ENCODE assay signal across 13 cellular contexts in genomic region chr15:55194246-55194645, GRCh38. TPM values are rescaled to one million over a fixed set of nuclear protein-coding genes. Genes with fewer than 3 reads are reported as not detected.
A peak's percentile ranks its signal among the peaks of the same experiment; 100 is the strongest.
DNase-seq lines count a peak whose midpoint lies in the region; ATAC-seq, FAIRE-seq and TF ChIP-seq lines count a peak whose summit lies in the region.
"Had no signal": no experiment of that assay in that cellular context is flagged by ENCODE, and none has a peak within 500 bp of the region (broad histone marks: within the 10 kb centered on the region; RNA-seq: fewer than 3 reads in every experiment).

No MANE protein-coding gene starts in this region.

- H3K36me3 ChIP-seq in BLaER1 (peaks cover 40% of the 10 kb centered on the region), HAP-1 (replicated peaks) (peaks cover 51% of the 10 kb centered on the region), OCI-LY7 (ENCODE audit: insufficient read depth, low read length) (peaks cover 70% of the 10 kb centered on the region)

- H3K4me3 ChIP-seq in BLaER1 (0 out of 2 replicates have a peak overlapping the region, but pooled peaks have one; percentile 82), HAP-1 (peak overlapping the region; percentile 9), OCI-LY7 (ENCODE audit: low read depth, low read length, poor library complexity, severe bottlenecking) (peak overlapping the region; percentile 98)
- H3K4me3 ChIP-seq: mucosa of descending colon had no signal

- H3K9me2 ChIP-seq in OCI-LY7 (ENCODE audit: insufficient read depth, low read length): no peaks in the 10 kb centered on the region

- ATAC-seq in HG03342 (IDR thresholded peaks at IDR 0.05; ENCODE audit: unreplicated experiment): no peak
- ATAC-seq: mucosa of descending colon had no signal

- H4K20me1 ChIP-seq in BLaER1 (peaks cover 67% of the 10 kb centered on the region), OCI-LY7 (ENCODE audit: insufficient read depth, low read length) (peaks cover 45% of the 10 kb centered on the region)

- TF ChIP-seq CTCF in OCI-LY7 (conservative IDR thresholded peaks at IDR 0.05; ENCODE audit: low read length): no peak

- H3K4me2 ChIP-seq in BLaER1 (peak overlapping the region; percentile 83), OCI-LY7 (ENCODE audit: low read length) (peak overlapping the region; percentile 96)

- H3K27ac ChIP-seq in BLaER1 (no peak overlapping the region), OCI-LY7 (ENCODE audit: low read depth, low read length, poor library complexity, severe bottlenecking) (no peak overlapping the region), caudate nucleus (ENCODE audit: low read depth, low read length) (no peak overlapping the region)
- H3K27ac ChIP-seq: C4-2B had no signal

- H3K27me3 ChIP-seq in BLaER1: no peaks in the 10 kb centered on the region
- H3K27me3 ChIP-seq in HAP-1 (ENCODE audit: low read depth): no peaks in the 10 kb centered on the region

- H3K9ac ChIP-seq in BLaER1: no peak overlapping the region

- in situ Hi-C loops in HAP-1 (cut with MboI; ENCODE audit: low sequenced_read_pairs): no loop called here

- BruUV-seq in OCI-LY7 (replicated peaks; lab: Mats Ljungman, UMichigan): no TSS peak

- intact Hi-C loops in OCI-LY7 (cut with micrococcal nuclease; ENCODE audit: unreplicated experiment): no loop called here

- peaks cover 7% of the 10 kb centered on the region for H3K9me3 ChIP-seq in BLaER1
- H3K9me3 ChIP-seq in HAP-1: peaks cover under 1% of the 10 kb centered on the region; the same call in 1 of the 2 replicates
- H3K9me3 ChIP-seq in OCI-LY7 (ENCODE audit: low read length): peaks cover 13% of the 10 kb centered on the region; the same call in 1 of the 2 replicates
- H3K9me3 ChIP-seq: mucosa of descending colon had no signal

- H3K79me2 ChIP-seq in OCI-LY7 (ENCODE audit: insufficient read depth, low read depth, low read length): peaks cover 73% of the 10 kb centered on the region

- DNase-seq in HAP-1 (ENCODE audit: low spot score in 2 of 2): no peak
- no peak for DNase-seq in OCI-LY7 (ENCODE audit: low spot score)
- peak; percentile 16 for DNase-seq in fibroblast of peridontal ligament (ENCODE audit: extremely low read depth)
- no peak for DNase-seq in caudate nucleus (lab: John Stamatoyannopoulos, UW)
- no peak for DNase-seq in NCI-H748 (lab: John Stamatoyannopoulos, UW; ENCODE audit: unreplicated experiment)
- DNase-seq in RCC 7860 (ENCODE audit: low spot score): no peak
- DNase-seq: activated CD4-positive, alpha-beta T cell treated with anti-CD3 and anti-CD28 coated beads for 48 hours; activated gamma-delta T cell treated with Interleukin-2 at 50 U/mL for 16 hours; mucosa of descending colon; NCI-H510A had no signal

- no peak overlapping the region for H2AFZ ChIP-seq in OCI-LY7 (ENCODE audit: low read length)

- no peak for FAIRE-seq in RCC 7860 (lab: Jason Lieb, UNC)

- peaks cover 37% of the 10 kb centered on the region for H3K4me1 ChIP-seq in BLaER1
- H3K4me1 ChIP-seq in HAP-1: peaks cover 19% of the 10 kb centered on the region
- H3K4me1 ChIP-seq in OCI-LY7 (ENCODE audit: insufficient read depth, low read length, poor library complexity, severe bottlenecking): peaks cover 33% of the 10 kb centered on the region

- POLR2A ChIA-PET in OCI-LY7 (lab: Charles Lee): interaction anchor here (1.4 kb wide), 1 partner anchor 208 kb away, joined by 3 read pairs; no protein-coding TSS in a partner anchor

- CTCF ChIA-PET in OCI-LY7 (lab: Charles Lee; ENCODE audit: unreplicated experiment): no interaction called here

RNA-seq across cellular contexts. Expression of gene RSL24D1, which starts 2.5 kb away (rescaled TPM):
- total RNA-seq in OCI-LY7 (2014; rRNA removed; shearing (Covaris generic)): 117 and 118 TPM in 2 replicates
- total RNA-seq in OCI-LY7 (2022): 145 and 163 TPM in 2 replicates

Comparison
In these comparisons a context has a peak if more than half of its experiments do, and no peak if none do; other contexts are left out.
1. H3K4me3 ChIP-seq: peak in every context shown above with its lines; median percentile 98 in OCI-LY7; 82 in BLaER1; 9 in HAP-1.